ENCODE assay signal across 13 cellular contexts in genomic region chr6:80425089-80425823, GRCh38.
A peak's percentile ranks its signal among the peaks of the same experiment; 100 is the strongest.
DNase-seq lines count a peak whose midpoint lies in the region; ATAC-seq and TF ChIP-seq lines count a peak whose summit lies in the region.
"Had no signal": no experiment of that assay in that cellular context is flagged by ENCODE, and none has a peak within 500 bp of the region (broad histone marks: within the 10 kb centered on the region; RNA-seq: fewer than 3 reads in every experiment).

No MANE protein-coding gene starts in this region.

- no peaks in the 10 kb centered on the region for H3K4me1 Mint-ChIP-seq in type B pancreatic cell (ENCODE audit: unreplicated experiment)
- H3K4me1 Mint-ChIP-seq: activated CD8-positive, alpha-beta memory T cell treated with anti-CD3 and anti-CD28 coated beads, Interleukin-2, amount 10 ng/mL, durations not matched to agents 7 days and 5 days; IgD-negative memory B cell; stimulated activated memory B cell treated with anti-CD40 and anti-IgM and Interleukin-4, amounts not matched to agents 10 μg/mL and 1 μg/mL and 100 μg/mL, for 72 hours had no signal

- ATAC-seq in SK-N-SH treated with all-trans-retinoic acid at 6 μM for 48 hours (peak; percentile 75), GM18870 (IDR thresholded peaks at IDR 0.05; ENCODE audit: unreplicated experiment) (no peak)
- ATAC-seq: activated CD8-positive, alpha-beta memory T cell treated with anti-CD3 and anti-CD28 coated beads, Interleukin-2, amount 10 ng/mL, durations not matched to agents 7 days and 5 days; stimulated activated memory B cell treated with anti-CD40 and anti-IgM and Interleukin-4, amounts not matched to agents 10 μg/mL and 1 μg/mL and 100 μg/mL, for 72 hours had no signal

- H3K4me3 Mint-ChIP-seq in type B pancreatic cell: no peak overlapping the region
- H3K4me3 Mint-ChIP-seq: activated CD8-positive, alpha-beta memory T cell treated with anti-CD3 and anti-CD28 coated beads, Interleukin-2, amount 10 ng/mL, durations not matched to agents 7 days and 5 days; IgD-negative memory B cell; stimulated activated memory B cell treated with anti-CD40 and anti-IgM and Interleukin-4, amounts not matched to agents 10 μg/mL and 1 μg/mL and 100 μg/mL, for 72 hours; T-helper 1 cell treated with Interleukin-12 subunit alpha and Interleukin-12 subunit beta and Interleukin-4 antibody, amounts not matched to agents 30 μg/mL and 1 μg/mL, for 36 hours had no signal

- TF ChIP-seq CTCF in fibroblast of pulmonary artery (IDR thresholded peaks at IDR 0.05; ENCODE audit: low read length, missing control alignments) (no peak), type B pancreatic cell (conservative IDR thresholded peaks at IDR 0.05) (peak; percentile 18), GM10266 (IDR thresholded peaks at IDR 0.05; ENCODE audit: control insufficient read depth, insufficient read depth, low read depth, missing control alignments) (no peak)

- H3K36me3 Mint-ChIP-seq in type B pancreatic cell: peaks cover 7% of the 10 kb centered on the region
- H3K36me3 Mint-ChIP-seq: activated CD8-positive, alpha-beta memory T cell treated with anti-CD3 and anti-CD28 coated beads, Interleukin-2, amount 10 ng/mL, durations not matched to agents 7 days and 5 days had no signal

- no peak overlapping the region for H3K4me3 ChIP-seq in fibroblast of pulmonary artery (replicated peaks; ENCODE audit: low read depth, low read length)

- H3K9me3 Mint-ChIP-seq in type B pancreatic cell: peaks cover 8% of the 10 kb centered on the region

- no peak overlapping the region for H3K27ac Mint-ChIP-seq in type B pancreatic cell
- H3K27ac Mint-ChIP-seq: activated CD8-positive, alpha-beta memory T cell treated with anti-CD3 and anti-CD28 coated beads, Interleukin-2, amount 10 ng/mL, durations not matched to agents 7 days and 5 days; IgD-negative memory B cell; stimulated activated memory B cell treated with anti-CD40 and anti-IgM and Interleukin-4, amounts not matched to agents 10 μg/mL and 1 μg/mL and 100 μg/mL, for 72 hours; T-helper 1 cell treated with Interleukin-12 subunit alpha and Interleukin-12 subunit beta and Interleukin-4 antibody, amounts not matched to agents 30 μg/mL and 1 μg/mL, for 36 hours had no signal

- peak; percentile 98 for DNase-seq in HCEC 1CT
- peak; percentile 82 for DNase-seq in fibroblast of pulmonary artery (ENCODE audit: low read depth)
- DNase-seq in type B pancreatic cell (ENCODE audit: extremely low spot score, unreplicated experiment): no peak
- DNase-seq in NCI-H2171 treated with DMSO at 0.1 percent for 48 hours (lab: John Stamatoyannopoulos, UW): no peak
- no peak for DNase-seq in GM10266 (ENCODE audit: extremely low spot score)
- DNase-seq: activated CD8-positive, alpha-beta memory T cell treated with anti-CD3 and anti-CD28 coated beads, Interleukin-2, amount 10 ng/mL, durations not matched to agents 7 days and 5 days; anterior cingulate cortex; kidney glomerular epithelial cell had no signal

- H3K27me3 Mint-ChIP-seq in type B pancreatic cell: no peaks in the 10 kb centered on the region
- H3K27me3 Mint-ChIP-seq: activated CD8-positive, alpha-beta memory T cell treated with anti-CD3 and anti-CD28 coated beads, Interleukin-2, amount 10 ng/mL, durations not matched to agents 7 days and 5 days; IgD-negative memory B cell; stimulated activated memory B cell treated with anti-CD40 and anti-IgM and Interleukin-4, amounts not matched to agents 10 μg/mL and 1 μg/mL and 100 μg/mL, for 72 hours had no signal

TF ChIP-seq in SK-N-SH treated with all-trans-retinoic acid at 6 μM for 48 hours, 23 proteins besides CTCF, POLR2A, EP300 and RAD21:
- no peak for TF ChIP-seq ZFP30 (CRISPR knock-in tag; IDR thresholded peaks at IDR 0.05)
- TF ChIP-seq TCF4 (CRISPR knock-in tag; IDR thresholded peaks at IDR 0.05; ENCODE audit: borderline replicate concordance): no peak
- no peak for TF ChIP-seq POU6F1 (CRISPR knock-in tag; IDR thresholded peaks at IDR 0.05; ENCODE audit: borderline replicate concordance, low read depth)
- TF ChIP-seq CSDC2 (CRISPR knock-in tag; IDR thresholded peaks at IDR 0.05): no peak
- no peak for TF ChIP-seq ZC3H10 (CRISPR knock-in tag; IDR thresholded peaks at IDR 0.05)
- no peak for TF ChIP-seq BACH2 (CRISPR knock-in tag; IDR thresholded peaks at IDR 0.05; ENCODE audit: borderline replicate concordance)
- no peak for TF ChIP-seq ESRRG (CRISPR knock-in tag; IDR thresholded peaks at IDR 0.05)

Comparison
In these comparisons a context has a peak if more than half of its experiments do, and no peak if none do; other contexts are left out.
1. DNase-seq: peak in HCEC 1CT (single experiment) and fibroblast of pulmonary artery (single experiment); none in type B pancreatic cell (single experiment), NCI-H2171 treated with DMSO at 0.1 percent for 48 hours (single experiment) and GM10266 (single experiment).